In the genomic region with DNA sequence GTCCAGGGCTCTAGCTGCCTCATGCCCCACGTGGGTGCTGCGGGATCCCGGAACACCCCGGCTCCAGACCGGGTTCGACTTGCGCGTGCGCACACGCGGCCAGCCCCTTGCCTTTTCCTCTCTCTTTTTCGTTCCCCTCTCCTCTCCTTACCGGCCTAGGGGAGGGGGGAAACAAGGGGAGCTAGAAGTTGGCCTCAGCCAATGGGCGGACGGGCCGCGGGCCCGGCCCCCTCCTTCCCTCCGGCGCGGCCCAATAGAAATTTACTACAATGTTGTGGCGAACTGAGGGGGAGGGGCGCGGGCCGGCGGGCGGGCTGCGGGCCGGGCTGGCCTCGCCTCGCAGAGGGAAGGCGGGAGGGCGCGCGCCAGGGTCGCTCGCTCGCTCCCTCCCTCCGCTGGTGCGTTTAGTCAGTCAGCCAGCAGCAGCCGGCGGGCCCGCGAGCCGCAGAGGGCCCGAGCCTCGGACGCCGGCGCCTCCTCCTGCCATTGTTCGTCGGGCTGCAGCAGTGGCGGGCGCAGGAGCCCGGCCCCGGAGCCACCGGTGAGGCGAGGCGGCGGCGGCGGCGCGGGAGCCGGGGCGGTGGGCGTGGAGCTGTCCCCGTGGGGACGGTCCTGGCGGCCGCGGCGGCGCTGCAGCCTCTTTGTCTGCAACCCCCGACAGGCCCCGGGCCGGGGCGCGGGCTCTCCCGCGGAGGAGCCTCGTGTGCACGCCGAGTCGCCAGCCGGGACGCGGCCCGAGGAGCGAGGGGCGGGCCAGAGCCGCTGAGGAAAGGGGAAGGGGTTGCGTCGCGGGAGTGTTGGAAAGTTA, we compare ENCODE assay signal across 8 cellular contexts. TPM values are rescaled to one million over a fixed set of nuclear protein-coding genes. Genes with fewer than 3 reads are reported as not detected.
DNase-seq lines count a peak whose midpoint lies in the region; ATAC-seq and TF ChIP-seq lines count a peak whose summit lies in the region.

A gene (plus strand): TSS at position 342 of the 808 bp plus-strand sequence. CDS start 72,869 bp downstream, outside the sequence.

- peak; percentile 11 for TF ChIP-seq POLR2A in GM19099 (IDR thresholded peaks at IDR 0.05; ENCODE audit: extremely low read depth, insufficient read length, low read depth)

- ATAC-seq in HG03432 (IDR thresholded peaks at IDR 0.05; ENCODE audit: unreplicated experiment): peak; percentile 82

- peak within 1 kb of the TSS; percentile 50 for H3K4me3 ChIP-seq in AG09309 (ENCODE audit: control insufficient read depth, low read depth, low read length)

- peak; percentile 18 for DNase-seq in AG09309 (ENCODE audit: low read depth)
- peak; percentile 87 for DNase-seq in NCI-H510A (lab: John Stamatoyannopoulos, UW)
- peak; percentile 86 to 90 for DNase-seq in activated CD4-positive, alpha-beta T cell treated with anti-CD3 and anti-CD28 coated beads for 24 hours (ENCODE audit: low read depth in 2 of 2)
- peak; percentile 99 for DNase-seq in cerebellum (ENCODE audit: low spot score)
- peak; percentile 91 for DNase-seq in kidney tubule cell (ENCODE audit: low spot score)
- peak; percentile 76 to 89 for DNase-seq in stimulated activated CD4-positive, alpha-beta T cell treated with anti-CD3 and anti-CD28 coated beads, Interleukin-15, amount 100 ng/mL, for 48 hours (ENCODE audit: low read depth in 2 of 2)

- TF ChIP-seq CTCF in AG09309 (IDR thresholded peaks at IDR 0.05; ENCODE audit: control insufficient read depth, insufficient read depth, low read depth, low read length, missing control alignments): no peak

RNA-seq across cellular contexts. Expression of the gene that starts here (rescaled TPM):
- 91.5 TPM for total RNA-seq in cerebellum

Comparison
In these comparisons a context has a peak if more than half of its experiments do, and no peak if none do; other contexts are left out.
1. Peak in every context shown above with its lines: DNase-seq, ATAC-seq and H3K4me3 ChIP-seq.
2. DNase-seq: peak in every context shown above with its lines; median percentile 99 in cerebellum; 91 in kidney tubule cell; 88 in activated CD4-positive, alpha-beta T cell treated with anti-CD3 and anti-CD28 coated beads for 24 hours; 87 in NCI-H510A; 82 in stimulated activated CD4-positive, alpha-beta T cell treated with anti-CD3 and anti-CD28 coated beads, Interleukin-15, amount 100 ng/mL, for 48 hours; 18 in AG09309.